Comparison of ENCODE assay signal across 8 cellular contexts in the genomic region with DNA sequence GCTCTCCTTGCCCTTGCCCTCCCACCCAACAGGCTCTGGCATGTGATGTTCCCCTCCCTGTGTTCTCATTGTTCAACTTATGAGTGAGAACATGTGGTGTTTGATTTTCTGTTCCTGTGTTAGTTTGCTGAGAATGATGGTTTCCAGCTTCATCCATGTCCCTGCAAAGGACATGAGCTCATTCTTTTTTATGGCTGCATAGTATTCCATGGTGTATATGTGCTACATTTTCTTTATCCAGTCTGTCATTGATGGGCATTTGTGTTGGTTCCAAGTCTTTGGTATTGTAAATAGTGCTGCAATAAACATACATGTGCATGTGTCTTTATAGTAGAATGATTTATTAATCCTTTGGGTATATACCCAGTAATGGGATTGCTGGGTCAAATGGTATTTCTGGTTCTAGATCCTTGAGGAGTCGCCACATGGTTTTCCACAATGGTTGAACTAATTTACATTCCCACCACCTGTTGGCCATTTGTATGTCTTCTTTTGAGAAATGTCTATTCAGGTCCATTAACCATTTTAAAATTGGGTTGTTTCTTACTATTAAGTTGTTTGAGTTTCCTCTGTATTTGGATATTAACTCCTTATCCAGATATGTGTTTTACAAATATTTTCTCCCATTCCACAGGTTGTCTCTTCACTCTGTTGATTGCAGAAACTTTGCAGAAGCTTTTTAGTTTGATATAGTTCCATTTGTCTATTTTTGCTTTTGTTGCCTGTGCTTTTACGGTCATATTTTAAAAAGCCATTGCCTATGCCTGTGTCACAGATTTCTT.
A peak's percentile ranks its signal among the peaks of the same experiment; 100 is the strongest.
DNase-seq lines count a peak whose midpoint lies in the region; ATAC-seq, FAIRE-seq and TF ChIP-seq lines count a peak whose summit lies in the region.
"Not testable (repeated sequence)": the region's sequence is repeated elsewhere in the genome, so short reads cannot be mapped to it uniquely, and the experiment has no call there.

No MANE protein-coding gene starts in this region.

- H3K4me3 ChIP-seq in A549; CD8-positive, alpha-beta memory T cell (ENCODE audit: low read length); SJCRH30: not testable (repeated sequence)

- DNase-seq in A549 (ENCODE audit: low read depth in 1 of 2, low spot score in 1 of 2); CD8-positive, alpha-beta memory T cell; SJCRH30; activated naive CD4-positive, alpha-beta T cell treated with anti-CD3 and anti-CD28 coated beads, Interleukin-2, amount 50 U/mL, for 72 hours (ENCODE audit: low spot score in 2 of 2); central memory CD8-positive, alpha-beta T cell (ENCODE audit: low spot score in 2 of 2); mesothelial cell of epicardium (ENCODE audit: low spot score in 2 of 2, unreplicated experiment in 2 of 2); stimulated activated effector memory CD8-positive, alpha-beta T cell treated with anti-CD3 and anti-CD28 coated beads, Interleukin-12 subunit alpha, Interleukin-12 subunit beta, amount 100 ng/mL, for 72 hours (ENCODE audit: low spot score in 2 of 2): not testable (repeated sequence)
- DNase-seq in activated CD8-positive, alpha-beta T cell treated with anti-CD3 and anti-CD28 coated beads, Interleukin-2, amount 10 ng/mL, durations not matched to agents 7 days and 5 days: peak; percentile 11

- not testable (repeated sequence) for TF ChIP-seq POLR2A in A549 (IDR thresholded peaks at IDR 0.05; ENCODE audit: low read length)

- peaks cover 66 to 96% (median 72%) of the 10 kb centered on the region in 3 donors for H3K4me1 Mint-ChIP-seq in CD8-positive, alpha-beta memory T cell
- peaks cover 72% of the 10 kb centered on the region for H3K4me1 Mint-ChIP-seq in activated CD8-positive, alpha-beta T cell treated with anti-CD3 and anti-CD28 coated beads, Interleukin-2, amount 10 ng/mL, durations not matched to agents 7 days and 5 days (ENCODE audit: low read depth)
- peaks cover 77% of the 10 kb centered on the region for H3K4me1 Mint-ChIP-seq in central memory CD8-positive, alpha-beta T cell
- H3K4me1 Mint-ChIP-seq in mesothelial cell of epicardium: peaks cover 41% of the 10 kb centered on the region
- peaks cover 73% of the 10 kb centered on the region for H3K4me1 Mint-ChIP-seq in stimulated activated effector memory CD8-positive, alpha-beta T cell treated with anti-CD3 and anti-CD28 coated beads, Interleukin-12 subunit alpha, Interleukin-12 subunit beta, amount 100 ng/mL, for 72 hours

- not testable (repeated sequence) for H3K27me3 ChIP-seq in CD8-positive, alpha-beta memory T cell (ENCODE audit: insufficient read depth, low read length, poor library complexity, severe bottlenecking); SJCRH30

- H3K27ac ChIP-seq in A549 (peak overlapping the region; percentile 95 to 96; a peak in 5 of 6 replicates), SJCRH30 (peak overlapping the region; percentile 43)
- H3K27ac ChIP-seq in CD8-positive, alpha-beta memory T cell (ENCODE audit: low read depth, low read length): not testable (repeated sequence)

- TF ChIP-seq RAD21 in A549 (conservative IDR thresholded peaks at IDR 0.05 in 1 of 2, IDR thresholded peaks at IDR 0.05 in 1 of 2): not testable (repeated sequence)

- WGBS in A549 (ENCODE audit: missing lambda C conversion rate): 92% methylated on average over 2 of the region's 2 CpGs

- peaks cover 42% of the 10 kb centered on the region for H3K36me3 ChIP-seq in CD8-positive, alpha-beta memory T cell (ENCODE audit: insufficient read depth, low read length)
- H3K36me3 ChIP-seq in SJCRH30: not testable (repeated sequence)

- not testable (repeated sequence) for H3K4me3 Mint-ChIP-seq in CD8-positive, alpha-beta memory T cell; activated CD8-positive, alpha-beta T cell treated with anti-CD3 and anti-CD28 coated beads, Interleukin-2, amount 10 ng/mL, durations not matched to agents 7 days and 5 days; central memory CD8-positive, alpha-beta T cell; mesothelial cell of epicardium; stimulated activated effector memory CD8-positive, alpha-beta T cell treated with anti-CD3 and anti-CD28 coated beads, Interleukin-12 subunit alpha, Interleukin-12 subunit beta, amount 100 ng/mL, for 72 hours

- H3K36me3 Mint-ChIP-seq in CD8-positive, alpha-beta memory T cell: peaks cover 26 to 98% (median 29%) of the 10 kb centered on the region in 3 donors
- peaks cover 88% of the 10 kb centered on the region for H3K36me3 Mint-ChIP-seq in activated CD8-positive, alpha-beta T cell treated with anti-CD3 and anti-CD28 coated beads, Interleukin-2, amount 10 ng/mL, durations not matched to agents 7 days and 5 days (ENCODE audit: low read depth)
- peaks cover 29 to 61% of the 10 kb centered on the region in 2 donors for H3K36me3 Mint-ChIP-seq in activated naive CD4-positive, alpha-beta T cell treated with anti-CD3 and anti-CD28 coated beads, Interleukin-2, amount 50 U/mL, for 72 hours
- peaks cover 84% of the 10 kb centered on the region for H3K36me3 Mint-ChIP-seq in central memory CD8-positive, alpha-beta T cell (ENCODE audit: insufficient read depth)
- H3K36me3 Mint-ChIP-seq in mesothelial cell of epicardium: peaks cover 11% of the 10 kb centered on the region
- H3K36me3 Mint-ChIP-seq in stimulated activated effector memory CD8-positive, alpha-beta T cell treated with anti-CD3 and anti-CD28 coated beads, Interleukin-12 subunit alpha, Interleukin-12 subunit beta, amount 100 ng/mL, for 72 hours: peaks cover 92% of the 10 kb centered on the region

- H3K27me3 Mint-ChIP-seq in CD8-positive, alpha-beta memory T cell; activated CD8-positive, alpha-beta T cell treated with anti-CD3 and anti-CD28 coated beads, Interleukin-2, amount 10 ng/mL, durations not matched to agents 7 days and 5 days (ENCODE audit: low read depth); central memory CD8-positive, alpha-beta T cell; mesothelial cell of epicardium (ENCODE audit: low read depth): not testable (repeated sequence)

- not testable (repeated sequence) for H3K9me3 ChIP-seq in A549; CD8-positive, alpha-beta memory T cell (ENCODE audit: low read length); SJCRH30 (replicated peaks)

- H3K4me1 ChIP-seq in A549 (peaks cover 62% of the 10 kb centered on the region), SJCRH30 (peaks cover 29% of the 10 kb centered on the region)
- H3K4me1 ChIP-seq in CD8-positive, alpha-beta memory T cell (ENCODE audit: insufficient read depth, low read length): peaks cover 42% of the 10 kb centered on the region

- POLR2A ChIA-PET in A549 (lab: Yijun Ruan, JAX); CD8-positive, alpha-beta memory T cell (lab: Charles Lee); activated CD8-positive, alpha-beta T cell treated with anti-CD3 and anti-CD28 coated beads, Interleukin-2, amount 10 ng/mL, durations not matched to agents 7 days and 5 days (lab: Charles Lee): not testable (repeated sequence)

- H3K4me2 ChIP-seq in A549: not testable (repeated sequence)

- not testable (repeated sequence) for FAIRE-seq in A549 (lab: Jason Lieb, UNC)

- H3K27ac Mint-ChIP-seq in CD8-positive, alpha-beta memory T cell: peak overlapping the region; percentile 7 to 83 (median 75)
- peak overlapping the region; percentile 41 for H3K27ac Mint-ChIP-seq in activated CD8-positive, alpha-beta T cell treated with anti-CD3 and anti-CD28 coated beads, Interleukin-2, amount 10 ng/mL, durations not matched to agents 7 days and 5 days
- peak overlapping the region; percentile 15 for H3K27ac Mint-ChIP-seq in activated naive CD4-positive, alpha-beta T cell treated with anti-CD3 and anti-CD28 coated beads, Interleukin-2, amount 50 U/mL, for 72 hours
- peak overlapping the region; percentile 75 for H3K27ac Mint-ChIP-seq in central memory CD8-positive, alpha-beta T cell (ENCODE audit: low read depth)
- H3K27ac Mint-ChIP-seq in mesothelial cell of epicardium: peak overlapping the region; percentile 4
- H3K27ac Mint-ChIP-seq in stimulated activated effector memory CD8-positive, alpha-beta T cell treated with anti-CD3 and anti-CD28 coated beads, Interleukin-12 subunit alpha, Interleukin-12 subunit beta, amount 100 ng/mL, for 72 hours: peak overlapping the region; percentile 0

- TF ChIP-seq CTCF in A549 (IDR thresholded peaks at IDR 0.05); mesothelial cell of epicardium (IDR thresholded peaks at IDR 0.05; ENCODE audit: unreplicated experiment): not testable (repeated sequence)

- CTCF ChIA-PET in A549 (lab: Yijun Ruan, JAX): interaction anchor here (0.7 to 13.6 kb wide), 7 partner anchors 13 to 663 kb away, joined by 3 to 196 read pairs (median 3); no protein-coding TSS in a partner anchor
- CTCF ChIA-PET in CD8-positive, alpha-beta memory T cell (lab: Charles Lee): interaction anchor here (0.7 to 1.1 kb wide), 3 partner anchors 9 to 171 kb away, joined by 3 read pairs; no protein-coding TSS in a partner anchor
- CTCF ChIA-PET in activated CD8-positive, alpha-beta T cell treated with anti-CD3 and anti-CD28 coated beads, Interleukin-2, amount 10 ng/mL, durations not matched to agents 7 days and 5 days (lab: Charles Lee): interaction anchor here (0.9 to 1.9 kb wide), 4 partner anchors 8 to 372 kb away, joined by 3 to 5 read pairs (median 4); no protein-coding TSS in a partner anchor

- not testable (repeated sequence) for TF ChIP-seq EP300 in A549 (IDR thresholded peaks at IDR 0.05)

- not testable (repeated sequence) for H3K9me3 Mint-ChIP-seq in CD8-positive, alpha-beta memory T cell; activated CD8-positive, alpha-beta T cell treated with anti-CD3 and anti-CD28 coated beads, Interleukin-2, amount 10 ng/mL, durations not matched to agents 7 days and 5 days (ENCODE audit: insufficient read depth); activated naive CD4-positive, alpha-beta T cell treated with anti-CD3 and anti-CD28 coated beads, Interleukin-2, amount 50 U/mL, for 72 hours; central memory CD8-positive, alpha-beta T cell; stimulated activated effector memory CD8-positive, alpha-beta T cell treated with anti-CD3 and anti-CD28 coated beads, Interleukin-12 subunit alpha, Interleukin-12 subunit beta, amount 100 ng/mL, for 72 hours
- peaks cover 11% of the 10 kb centered on the region for H3K9me3 Mint-ChIP-seq in mesothelial cell of epicardium

- ATAC-seq in A549; activated CD8-positive, alpha-beta T cell treated with anti-CD3 and anti-CD28 coated beads, Interleukin-2, amount 10 ng/mL, durations not matched to agents 7 days and 5 days; activated naive CD4-positive, alpha-beta T cell treated with anti-CD3 and anti-CD28 coated beads, Interleukin-2, amount 50 U/mL, for 72 hours; central memory CD8-positive, alpha-beta T cell (replicated peaks; ENCODE audit: extremely low read depth, poor library complexity, severe bottlenecking); stimulated activated effector memory CD8-positive, alpha-beta T cell treated with anti-CD3 and anti-CD28 coated beads, Interleukin-12 subunit alpha, Interleukin-12 subunit beta, amount 100 ng/mL, for 72 hours: not testable (repeated sequence)

Comparison
In these comparisons a context has a peak if more than half of its experiments do, and no peak if none do; other contexts are left out.
1. H3K27ac Mint-ChIP-seq: peak in every context shown above with its lines; median percentile 75 in CD8-positive, alpha-beta memory T cell; 75 in central memory CD8-positive, alpha-beta T cell; 41 in activated CD8-positive, alpha-beta T cell treated with anti-CD3 and anti-CD28 coated beads, Interleukin-2, amount 10 ng/mL, durations not matched to agents 7 days and 5 days; 15 in activated naive CD4-positive, alpha-beta T cell treated with anti-CD3 and anti-CD28 coated beads, Interleukin-2, amount 50 U/mL, for 72 hours; 4 in mesothelial cell of epicardium; 0 in stimulated activated effector memory CD8-positive, alpha-beta T cell treated with anti-CD3 and anti-CD28 coated beads, Interleukin-12 subunit alpha, Interleukin-12 subunit beta, amount 100 ng/mL, for 72 hours.